8 cellular contexts compared by ENCODE assay signal in genomic region chr5:178163772-178164735, GRCh38. TPM values are rescaled to one million over a fixed set of nuclear protein-coding genes. Genes with fewer than 3 reads are reported as not detected.
DNase-seq lines count a peak whose midpoint lies in the region; ATAC-seq, FAIRE-seq and TF ChIP-seq lines count a peak whose summit lies in the region.

No MANE protein-coding gene starts in this region.

- H3K9ac ChIP-seq in kidney (ENCODE audit: low read length in 2 of 2): peak overlapping the region in 1 of 2 donors; percentile 28

- TF ChIP-seq CTCF in AG09319 (IDR thresholded peaks at IDR 0.05; ENCODE audit: low read depth, low read length): peak; percentile 99
- peak; percentile 68 for TF ChIP-seq CTCF in activated B cell treated with CpG ODN at 0.5 μM for 24 hours (IDR thresholded peaks at IDR 0.05)
- TF ChIP-seq CTCF in cardiac fibroblast (IDR thresholded peaks at IDR 0.05; ENCODE audit: low read depth, low read length): peak; percentile 98
- TF ChIP-seq CTCF in kidney (IDR thresholded peaks at IDR 0.05; ENCODE audit: borderline replicate concordance, extremely low read depth, insufficient read depth): peak; percentile 99

- no peaks in the 10 kb centered on the region for H3K9me3 ChIP-seq in kidney (ENCODE audit: control insufficient read depth in 1 of 2, low read length in 2 of 2)

- POLR2A ChIA-PET in activated B cell treated with CpG ODN at 0.5 μM for 24 hours (lab: Charles Lee): no interaction called here

- intact Hi-C loops in activated B cell treated with CpG ODN at 0.5 μM for 24 hours (cut with micrococcal nuclease): loop anchor here (1.0 kb wide), 2 partner anchors 18 to 88 kb away; no protein-coding TSS in a partner anchor
- intact Hi-C loops in kidney (cut with DNase I): loop anchor here (5.0 kb wide), 1 partner anchor 87 kb away; no protein-coding TSS in a partner anchor

- H3K27ac Mint-ChIP-seq in activated B cell treated with CpG ODN at 0.5 μM for 24 hours: peak overlapping the region; percentile 24

- H3K4me1 Mint-ChIP-seq in activated B cell treated with CpG ODN at 0.5 μM for 24 hours: peaks cover 15% of the 10 kb centered on the region

- CTCF ChIA-PET in activated B cell treated with CpG ODN at 0.5 μM for 24 hours (lab: Charles Lee): interaction anchor here (3.3 kb wide), 1 partner anchor 88 kb away, joined by 26 read pairs; no protein-coding TSS in a partner anchor

- H3K4me1 ChIP-seq in kidney (ENCODE audit: control insufficient read depth in 1 of 2, insufficient read depth in 1 of 2, low read depth in 1 of 2, low read length in 2 of 2): peaks cover 0 to 4% of the 10 kb centered on the region in 2 donors

- H3K4me3 ChIP-seq in cardiac fibroblast (replicated peaks in 1 of 2; ENCODE audit: low read depth in 2 of 2, low read length in 2 of 2) (no peak overlapping the region), kidney (ENCODE audit: low read length in 2 of 2) (peak overlapping the region in 1 of 2 donors; percentile 44)

- no peaks in the 10 kb centered on the region for H3K36me3 Mint-ChIP-seq in activated B cell treated with CpG ODN at 0.5 μM for 24 hours (ENCODE audit: low read depth)

- peak overlapping the region; percentile 46 for H3K4me3 Mint-ChIP-seq in activated B cell treated with CpG ODN at 0.5 μM for 24 hours

- DNase-seq in AG09319 (ENCODE audit: extremely low read depth, low read depth) (no peak), NCI-H345 treated with DMSO at 0.1 percent for 48 hours (lab: John Stamatoyannopoulos, UW; ENCODE audit: unreplicated experiment) (peak; percentile 88), activated B cell treated with CpG ODN at 0.5 μM for 24 hours (peak; percentile 92), cardiac fibroblast (ENCODE audit: low read depth in 2 of 2) (peak; percentile 72 to 75), kidney (peak; percentile 93)
- peak; percentile 86 to 93 (median 90) for DNase-seq in stimulated activated CD4-positive, alpha-beta T cell treated with anti-CD3 and anti-CD28 coated beads, Interleukin-1b, Interleukin-23, amount 100 ng/mL, for 24 hours (ENCODE audit: low read depth in 4 of 4, low spot score in 1 of 4)

- peak; percentile 91 for ATAC-seq in GM18909 (IDR thresholded peaks at IDR 0.05; ENCODE audit: poor library complexity, unreplicated experiment)
- peak; percentile 88 for ATAC-seq in HG03196 (IDR thresholded peaks at IDR 0.05; ENCODE audit: unreplicated experiment)
- ATAC-seq in activated B cell treated with CpG ODN at 0.5 μM for 24 hours (ENCODE audit: low read depth): peak; percentile 100

- H3K36me3 ChIP-seq in kidney (ENCODE audit: control insufficient read depth in 1 of 2, insufficient read depth in 2 of 2, low read length in 2 of 2): no peaks in the 10 kb centered on the region

- FAIRE-seq in kidney (lab: Jason Lieb, UNC): no peak

- no peak overlapping the region for H3K27ac ChIP-seq in kidney (ENCODE audit: low read depth in 2 of 2, low read length in 2 of 2)

- H3K27me3 Mint-ChIP-seq in activated B cell treated with CpG ODN at 0.5 μM for 24 hours: peaks cover 8% of the 10 kb centered on the region

- no peaks in the 10 kb centered on the region for H3K9me3 Mint-ChIP-seq in activated B cell treated with CpG ODN at 0.5 μM for 24 hours

RNA-seq across cellular contexts. Expression of gene NHP2, which starts 10.4 kb away (rescaled TPM):
- 175 and 180 TPM in 2 replicates for total RNA-seq in activated B cell treated with CpG ODN at 0.5 μM for 24 hours
- 98.6 TPM for total RNA-seq in kidney
- polyA plus RNA-seq in kidney (ENCODE audit: insufficient read depth, low read depth, low replicate concordance): 129 TPM

RNA-seq across cellular contexts. Expression of gene GMCL2, which starts 23.1 kb away (rescaled TPM):
- total RNA-seq in activated B cell treated with CpG ODN at 0.5 μM for 24 hours (not detected in 2 replicates), kidney (not detected)
- not detected for polyA plus RNA-seq in kidney (ENCODE audit: insufficient read depth, low read depth, low replicate concordance)

RNA-seq across cellular contexts. Expression of gene RMND5B, which starts 33.2 kb away (rescaled TPM):
- total RNA-seq in activated B cell treated with CpG ODN at 0.5 μM for 24 hours (42.4 and 57.2 TPM in 2 replicates), kidney (45.3 TPM)
- polyA plus RNA-seq in kidney (ENCODE audit: insufficient read depth, low read depth, low replicate concordance): 36.6 TPM

RNA-seq across cellular contexts. Expression of gene HNRNPAB, which starts 40.3 kb away (rescaled TPM):
- total RNA-seq in activated B cell treated with CpG ODN at 0.5 μM for 24 hours (118 and 120 TPM in 2 replicates), kidney (130 TPM)
- polyA plus RNA-seq in kidney (ENCODE audit: insufficient read depth, low read depth, low replicate concordance): 81.8 TPM

RNA-seq across cellular contexts. Expression of gene N4BP3, which starts 50.7 kb away (rescaled TPM):
- total RNA-seq in activated B cell treated with CpG ODN at 0.5 μM for 24 hours: 17.4 and 18.1 TPM in 2 replicates
- 5.6 TPM for total RNA-seq in kidney
- polyA plus RNA-seq in kidney (ENCODE audit: insufficient read depth, low read depth, low replicate concordance): 2.4 TPM
